Comparison of ENCODE assay signal across 17 cellular contexts in genomic region chr13:90750957-90751356, GRCh38.
"Had no signal": no experiment of that assay in that cellular context is flagged by ENCODE, and none has a peak within 500 bp of the region (broad histone marks: within the 10 kb centered on the region; RNA-seq: fewer than 3 reads in every experiment).

No MANE protein-coding gene starts in this region.

- H3K4me3 ChIP-seq: hepatocyte, psoas muscle, sigmoid colon, smooth muscle cell, tibial artery, upper lobe of left lung, uterus had no signal

- H3K27me3 ChIP-seq: hepatocyte, sigmoid colon, tibial artery, upper lobe of left lung, uterus had no signal

- ATAC-seq: effector memory CD8-positive, alpha-beta T cell; psoas muscle had no signal

- H3K4me1 ChIP-seq: psoas muscle, sigmoid colon, tibial artery, upper lobe of left lung, uterus had no signal

- H3K36me3 ChIP-seq: sigmoid colon, tibial artery, upper lobe of left lung, uterus had no signal

- FAIRE-seq: colon had no signal

- H3K9me3 ChIP-seq: psoas muscle, sigmoid colon, tibial artery, upper lobe of left lung, uterus had no signal

- H3K27ac ChIP-seq: hepatocyte, psoas muscle, sigmoid colon, tibial artery, upper lobe of left lung, uterus had no signal

- DNase-seq: effector memory CD8-positive, alpha-beta T cell; foreskin melanocyte; head of caudate nucleus; left colon; mesendoderm; naive B cell; nephron progenitor cell; psoas muscle; sigmoid colon; stimulated activated CD4-positive, alpha-beta T cell treated with anti-CD3 and anti-CD28 coated beads, Interleukin-2, amount 100 ng/mL, for 48 hours; stimulated activated naive CD4-positive, alpha-beta T cell treated with Interleukin-2 at 50 U/mL for 16 hours; tibial artery; upper lobe of left lung; uterus had no signal
